Comparison of ENCODE assay signal across 27 cellular contexts in the genomic region with DNA sequence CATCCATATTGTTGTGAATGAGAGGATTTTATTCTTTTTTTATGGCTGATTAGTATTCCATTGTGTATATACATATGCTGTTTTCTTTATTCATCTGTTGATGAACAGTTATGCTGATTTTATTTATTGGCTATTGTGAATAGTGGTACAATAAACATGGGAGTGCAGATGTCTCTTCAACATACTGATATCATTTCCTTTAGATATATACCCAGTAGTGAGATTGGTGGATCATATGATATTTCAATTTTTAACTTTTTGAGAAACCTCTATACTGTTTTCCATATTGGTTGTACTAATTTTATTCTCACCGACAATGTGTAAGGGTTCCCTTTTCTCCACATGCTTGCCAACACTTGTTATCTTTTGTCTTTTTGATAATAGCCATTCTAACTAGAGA.
"Had no signal": no experiment of that assay in that cellular context is flagged by ENCODE, and none has a peak within 500 bp of the region (broad histone marks: within the 10 kb centered on the region; RNA-seq: fewer than 3 reads in every experiment).

No MANE protein-coding gene starts in this region.

- DNase-seq: activated B cell treated with CpG ODN at 0.5 μM for 24 hours; activated CD4-positive, alpha-beta memory T cell treated with anti-CD3 and anti-CD28 coated beads, Interleukin-2, amount 10 ng/mL, durations not matched to agents 7 days and 5 days; activated CD4-positive, alpha-beta T cell treated with anti-CD3 and anti-CD28 coated beads for 4 hours; activated CD4-positive, alpha-beta T cell treated with anti-CD3 and anti-CD28 coated beads, Interleukin-2, amount 10 ng/mL, durations not matched to agents 7 days and 5 days; activated CD4-positive, alpha-beta T cell treated with anti-CD3 and anti-CD28 coated beads, Interleukin-2, amount 50 U/mL, for 48 hours; activated CD4-positive, CD25-positive, alpha-beta regulatory T cell treated with anti-CD3 and anti-CD28 coated beads, Interleukin-2, amount 50 U/mL, for 72 hours; activated CD8-positive, alpha-beta memory T cell treated with anti-CD3 and anti-CD28 coated beads for 24 hours; activated CD8-positive, alpha-beta memory T cell treated with anti-CD3 and anti-CD28 coated beads, Interleukin-2, amount 10 ng/mL, durations not matched to agents 7 days and 5 days; activated CD8-positive, alpha-beta memory T cell treated with anti-CD3 and anti-CD28 coated beads, Interleukin-2, amount 50 U/mL, for 48 hours; activated CD8-positive, alpha-beta T cell treated with anti-CD3 and anti-CD28 coated beads, Interleukin-2, amount 10 ng/mL, durations not matched to agents 7 days and 5 days; activated effector memory CD4-positive, alpha-beta T cell treated with Interleukin-2 at 50 U/mL for 16 hours; activated gamma-delta T cell; activated naive CD4-positive, alpha-beta T cell treated with anti-CD3 and anti-CD28 coated beads, Interleukin-2, amount 10 ng/mL, durations not matched to agents 7 days and 5 days; activated naive CD4-positive, alpha-beta T cell treated with Interleukin-2 at 50 U/mL for 16 hours; activated naive CD8-positive, alpha-beta T cell treated with anti-CD3 and anti-CD28 coated beads, Interleukin-2, amount 10 ng/mL, durations not matched to agents 7 days and 5 days; activated naive CD8-positive, alpha-beta T cell treated with anti-CD3 and anti-CD28 coated beads, Interleukin-2, amount 50 U/mL, for 24 hours; activated T-cell treated with anti-CD3 and anti-CD28 coated beads, Interleukin-2, amount 50 U/mL, for 24 hours; activated T-cell treated with anti-CD3 and anti-CD28 coated beads, Interleukin-2, amount 50 U/mL, for 48 hours; aorta; body of pancreas; brain microvascular endothelial cell; central memory CD4-positive, alpha-beta T cell; T-helper 1 cell; T-helper 2 cell; T-helper 9 cell had no signal

- FAIRE-seq: astrocyte, TTC549 had no signal
